In genomic region chr7:105279688-105280007, GRCh38 we compare ENCODE assay signal across 13 cellular contexts.
DNase-seq lines count a peak whose midpoint lies in the region; ATAC-seq and TF ChIP-seq lines count a peak whose summit lies in the region.
"Had no signal": no experiment of that assay in that cellular context is flagged by ENCODE, and none has a peak within 500 bp of the region (broad histone marks: within the 10 kb centered on the region; RNA-seq: fewer than 3 reads in every experiment).

No MANE protein-coding gene starts in this region.

- no peak overlapping the region for H3K4me3 ChIP-seq in smooth muscle cell
- H3K4me3 ChIP-seq: lung, testis had no signal

- H3K4me1 Mint-ChIP-seq in nephron = peaks cover 18% of the 10 kb centered on the region
- peaks cover 13% of the 10 kb centered on the region for H3K4me1 Mint-ChIP-seq in osteocyte (ENCODE audit: unreplicated experiment)

- H3K79me2 ChIP-seq in smooth muscle cell (ENCODE audit: low read depth) = peaks cover 53% of the 10 kb centered on the region

- peaks cover 8% of the 10 kb centered on the region for H3K4me1 ChIP-seq in smooth muscle cell (ENCODE audit: low read depth)
- H3K4me1 ChIP-seq: Caco-2 had no signal

- H3K9me3 Mint-ChIP-seq in nephron (no peaks in the 10 kb centered on the region), osteocyte (ENCODE audit: unreplicated experiment) (no peaks in the 10 kb centered on the region)
- H3K9me3 Mint-ChIP-seq: activated CD4-positive, alpha-beta memory T cell treated with anti-CD3 and anti-CD28 coated beads, Interleukin-2, amount 10 ng/mL, durations not matched to agents 7 days and 5 days had no signal

- peaks cover 92% of the 10 kb centered on the region for H4K20me1 ChIP-seq in smooth muscle cell (ENCODE audit: low read depth)

- no peak overlapping the region for H3K4me2 ChIP-seq in smooth muscle cell

- H3K9me3 ChIP-seq in smooth muscle cell (replicated peaks; ENCODE audit: low read depth) = no peaks in the 10 kb centered on the region
- H3K9me3 ChIP-seq: Caco-2, testis had no signal

- TF ChIP-seq CTCF in nephron (IDR thresholded peaks at IDR 0.05; ENCODE audit: unreplicated experiment in 3 of 3) = no peak
- no peak for TF ChIP-seq CTCF in smooth muscle cell (IDR thresholded peaks at IDR 0.05; ENCODE audit: borderline replicate concordance, insufficient read depth, poor library complexity, severe bottlenecking)
- no peak for TF ChIP-seq CTCF in osteocyte (IDR thresholded peaks at IDR 0.05)

- H3K36me3 ChIP-seq in smooth muscle cell (ENCODE audit: low read depth) = no peaks in the 10 kb centered on the region

- H3F3A ChIP-seq in smooth muscle cell (ENCODE audit: low read depth) = no peaks in the 10 kb centered on the region

- no peak overlapping the region for H2AFZ ChIP-seq in smooth muscle cell (ENCODE audit: low read depth)

- H3K27ac Mint-ChIP-seq in nephron = peak overlapping the region; percentile 21 to 52 (median 50)
- H3K27ac Mint-ChIP-seq in osteocyte (ENCODE audit: unreplicated experiment) = no peak overlapping the region
- H3K27ac Mint-ChIP-seq: activated CD4-positive, alpha-beta memory T cell treated with anti-CD3 and anti-CD28 coated beads, Interleukin-2, amount 10 ng/mL, durations not matched to agents 7 days and 5 days had no signal

- no peak for DNase-seq in OCI-M2 (lab: John Stamatoyannopoulos, UW; ENCODE audit: unreplicated experiment)
- DNase-seq in cerebellar cortex (ENCODE audit: low spot score) = no peak
- no peak for DNase-seq in smooth muscle cell (lab: John Stamatoyannopoulos, UW; ENCODE audit: unreplicated experiment)
- DNase-seq in osteocyte (ENCODE audit: extremely low spot score, unreplicated experiment) = no peak
- DNase-seq: activated CD4-positive, alpha-beta memory T cell treated with anti-CD3 and anti-CD28 coated beads, Interleukin-2, amount 10 ng/mL, durations not matched to agents 7 days and 5 days; Caco-2; NCI-H82; testis had no signal

- H3K36me3 Mint-ChIP-seq in nephron (ENCODE audit: low read depth) = no peaks in the 10 kb centered on the region
- peaks cover 5% of the 10 kb centered on the region for H3K36me3 Mint-ChIP-seq in osteocyte (ENCODE audit: unreplicated experiment)

- no peaks in the 10 kb centered on the region for H3K27me3 ChIP-seq in smooth muscle cell (ENCODE audit: low read depth)
- H3K27me3 ChIP-seq: testis had no signal

- no peaks in the 10 kb centered on the region for H3K27me3 Mint-ChIP-seq in nephron (ENCODE audit: low read depth)
- H3K27me3 Mint-ChIP-seq in osteocyte (ENCODE audit: unreplicated experiment) = no peaks in the 10 kb centered on the region
- H3K27me3 Mint-ChIP-seq: activated CD4-positive, alpha-beta memory T cell treated with anti-CD3 and anti-CD28 coated beads, Interleukin-2, amount 10 ng/mL, durations not matched to agents 7 days and 5 days had no signal

- no peak overlapping the region for H3K9ac ChIP-seq in smooth muscle cell (ENCODE audit: low read depth)

- WGBS in smooth muscle cell (ENCODE audit: low lambda C conversion rate) = 97% methylated on average over 1 of the region's 1 CpG

- peak; percentile 93 for ATAC-seq in GM18873 (IDR thresholded peaks at IDR 0.05; ENCODE audit: low FRiP score, unreplicated experiment)
- ATAC-seq in GM21723 (IDR thresholded peaks at IDR 0.05; ENCODE audit: unreplicated experiment) = peak; percentile 73
- peak; percentile 87 for ATAC-seq in HG03159 (IDR thresholded peaks at IDR 0.05; ENCODE audit: unreplicated experiment)

- no peak overlapping the region for H3K27ac ChIP-seq in smooth muscle cell (ENCODE audit: low read depth)
- H3K27ac ChIP-seq: testis had no signal

- no peak overlapping the region for H3K4me3 Mint-ChIP-seq in nephron
- no peak overlapping the region for H3K4me3 Mint-ChIP-seq in osteocyte (ENCODE audit: unreplicated experiment)
- H3K4me3 Mint-ChIP-seq: activated CD4-positive, alpha-beta memory T cell treated with anti-CD3 and anti-CD28 coated beads, Interleukin-2, amount 10 ng/mL, durations not matched to agents 7 days and 5 days had no signal
